ENCODE assay signal across 8 cellular contexts in the genomic region with DNA sequence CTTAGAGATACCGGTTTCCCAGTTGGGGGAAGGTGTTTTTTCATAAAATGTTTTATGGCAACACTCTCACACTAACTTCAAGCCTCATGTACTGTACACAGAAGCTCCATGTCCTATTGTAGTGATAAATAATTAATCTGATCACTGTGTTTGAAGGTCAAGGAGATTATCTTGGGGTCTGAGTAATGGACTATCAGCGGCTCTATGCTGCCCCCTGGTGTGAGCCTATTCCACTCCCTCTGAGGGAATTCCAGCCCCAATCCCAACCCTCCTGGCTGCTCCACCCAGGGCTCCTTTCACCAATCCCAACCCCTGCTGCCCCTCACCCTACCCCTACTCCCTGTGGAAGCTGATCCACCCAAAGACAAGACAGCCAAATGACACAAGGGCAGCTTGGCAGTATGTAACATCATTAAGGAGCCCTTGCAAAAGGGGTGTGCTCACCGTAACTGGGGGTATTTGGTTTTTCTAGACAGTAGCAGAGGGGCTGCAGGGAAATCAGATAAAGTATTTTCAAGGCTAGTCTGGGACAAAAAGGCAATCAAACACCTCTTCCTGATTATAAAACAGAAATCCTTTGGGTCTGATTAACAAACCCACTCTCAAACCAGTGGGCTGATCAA. TPM values are rescaled to one million over a fixed set of nuclear protein-coding genes. Genes with fewer than 3 reads are reported as not detected.
DNase-seq lines count a peak whose midpoint lies in the region; TF ChIP-seq lines count a peak whose summit lies in the region.

No MANE protein-coding gene starts in this region.

- H3K36me3 Mint-ChIP-seq in HFFc6 (ENCODE audit: low read depth) (peaks cover 22% of the 10 kb centered on the region), MCF 10A (ENCODE audit: insufficient read depth, unreplicated experiment) (peaks cover 63% of the 10 kb centered on the region)
- H3K36me3 Mint-ChIP-seq in T-helper 2 cell treated with Interferon-gamma antibody and Interleukin-4, amounts not matched to agents 5 μg/mL and 100 μg/mL, for 36 hours (ENCODE audit: low read depth) = peaks cover 23% of the 10 kb centered on the region

- CTCF ChIA-PET in MCF 10A (lab: Yijun Ruan, JAX) = interaction anchor here (0.6 to 5.4 kb wide), 41 partner anchors 9 to 719 kb away, joined by 3 to 172 read pairs (median 5); partner anchors contain the start of genes HPS4 and SRRD

- POLR2A ChIA-PET in MCF 10A (lab: Yijun Ruan, JAX) = interaction anchor here (1.3 to 1.7 kb wide), 3 partner anchors 9 to 63 kb away, joined by 5 to 6 read pairs (median 6); no protein-coding TSS in a partner anchor

- TF ChIP-seq CTCF in HFFc6 (IDR thresholded peaks at IDR 0.05) (peak; percentile 91), MCF 10A (IDR thresholded peaks at IDR 0.05; ENCODE audit: unreplicated experiment) (peak; percentile 68)

- in situ Hi-C loops in SK-MEL-5 (cut with HindIII; ENCODE audit: low pct_unique_long_range_greater_than_20kb, low sequenced_read_pairs) = no loop called here

- H3K27ac Mint-ChIP-seq in HFFc6 (no peak overlapping the region), MCF 10A (ENCODE audit: low read depth, unreplicated experiment) (no peak overlapping the region)
- H3K27ac Mint-ChIP-seq in T-helper 2 cell treated with Interferon-gamma antibody and Interleukin-4, amounts not matched to agents 5 μg/mL and 100 μg/mL, for 36 hours = no peak overlapping the region

- H3K27me3 Mint-ChIP-seq in HFFc6 (ENCODE audit: insufficient read depth) (peaks cover 2% of the 10 kb centered on the region; the same call in 1 of the 2 replicates), MCF 10A (ENCODE audit: insufficient read depth, unreplicated experiment) (no peaks in the 10 kb centered on the region)
- H3K27me3 Mint-ChIP-seq in T-helper 2 cell treated with Interferon-gamma antibody and Interleukin-4, amounts not matched to agents 5 μg/mL and 100 μg/mL, for 36 hours (ENCODE audit: low read depth) = no peaks in the 10 kb centered on the region

- H3K9me3 Mint-ChIP-seq in HFFc6 (no peaks in the 10 kb centered on the region), MCF 10A (ENCODE audit: unreplicated experiment) (no peaks in the 10 kb centered on the region)
- H3K9me3 Mint-ChIP-seq in T-helper 2 cell treated with Interferon-gamma antibody and Interleukin-4, amounts not matched to agents 5 μg/mL and 100 μg/mL, for 36 hours = no peaks in the 10 kb centered on the region

- no TSS peak for BruUV-seq in MCF 10A (replicated peaks; lab: Mats Ljungman, UMichigan)

- intact Hi-C loops in MCF 10A (cut with micrococcal nuclease) = loop anchor here (1.0 to 5.0 kb wide), 2 partner anchors 44 to 63 kb away; no protein-coding TSS in a partner anchor

- H3K4me3 Mint-ChIP-seq in HFFc6 (no peak overlapping the region), MCF 10A (ENCODE audit: unreplicated experiment) (no peak overlapping the region)
- H3K4me3 Mint-ChIP-seq in T-helper 2 cell treated with Interferon-gamma antibody and Interleukin-4, amounts not matched to agents 5 μg/mL and 100 μg/mL, for 36 hours = no peak overlapping the region

- peaks cover 9% of the 10 kb centered on the region; the same call in 1 of the 2 replicates for H3K4me1 Mint-ChIP-seq in HFFc6 (ENCODE audit: low read depth)
- H3K4me1 Mint-ChIP-seq in MCF 10A (ENCODE audit: insufficient read depth, unreplicated experiment) = peaks cover 7% of the 10 kb centered on the region
- no peaks in the 10 kb centered on the region for H3K4me1 Mint-ChIP-seq in T-helper 2 cell treated with Interferon-gamma antibody and Interleukin-4, amounts not matched to agents 5 μg/mL and 100 μg/mL, for 36 hours (ENCODE audit: low read depth)

- peak; percentile 64 for DNase-seq in COLO668 (lab: John Stamatoyannopoulos, UW; ENCODE audit: unreplicated experiment)
- DNase-seq in HFFc6 = peak; percentile 20
- peak; percentile 89 for DNase-seq in SK-MEL-5 (ENCODE audit: low read depth, low spot score)
- DNase-seq in MCF 10A (ENCODE audit: unreplicated experiment) = peak; percentile 61
- peak; percentile 55 for DNase-seq in kidney tubule cell (ENCODE audit: low spot score)
- peak; percentile 24 to 28 for DNase-seq in stimulated activated CD8-positive, alpha-beta memory T cell treated with anti-CD3 and anti-CD28 coated beads, Interleukin-2, amount 100 ng/mL, for 48 hours (ENCODE audit: low read depth in 2 of 2)
- no peak for DNase-seq in T-helper 2 cell treated with Interferon-gamma antibody and Interleukin-4, amounts not matched to agents 5 μg/mL and 100 μg/mL, for 36 hours (ENCODE audit: low spot score)
- DNase-seq in NCI-H1048 (lab: John Stamatoyannopoulos, UW) = no peak

RNA-seq across cellular contexts. Expression of gene HPS4, which starts 22.3 kb away (rescaled TPM):
- total RNA-seq in HFFc6 (2021; fragmentation: NEBNext Ultra II Directional; extraction: Animal tissue kit (Norgen Biotek cat#: 25700)) = 10 to 100 TPM; 18.0 to 22.6 (median 20.6) TPM
- total RNA-seq in SK-MEL-5 (2014; rRNA removed; shearing (Covaris generic)) = 351 and 357 TPM in 2 replicates
- 220 and 265 TPM in 2 replicates for polyA plus RNA-seq in SK-MEL-5 (2015; cell fraction: cytosol; rRNA removed)
- polyA plus RNA-seq in SK-MEL-5 (2015; cell fraction: nucleus; rRNA removed) = 1,506 and 1,696 TPM in 2 replicates
- 35.6 and 38.3 TPM in 2 replicates for total RNA-seq in MCF 10A (2022)

RNA-seq across cellular contexts. Expression of gene SRRD, which starts 22.4 kb away (rescaled TPM):
- total RNA-seq in HFFc6 (2021; fragmentation: NEBNext Ultra II Directional; extraction: Animal tissue kit (Norgen Biotek cat#: 25700)) = 10 to 100 TPM; 15.0 to 21.2 (median 19.1) TPM
- total RNA-seq in SK-MEL-5 (2014; rRNA removed; shearing (Covaris generic)) = 138 and 163 TPM in 2 replicates
- 145 and 177 TPM in 2 replicates for polyA plus RNA-seq in SK-MEL-5 (2015; cell fraction: cytosol; rRNA removed)
- polyA plus RNA-seq in SK-MEL-5 (2015; cell fraction: nucleus; rRNA removed) = 65.0 and 70.4 TPM in 2 replicates
- total RNA-seq in MCF 10A (2022) = 22.4 and 27.9 TPM in 2 replicates

RNA-seq across cellular contexts. Expression of gene ASPHD2, which starts 32.2 kb away (rescaled TPM):
- total RNA-seq in HFFc6 (2021; fragmentation: NEBNext Ultra II Directional; extraction: Animal tissue kit (Norgen Biotek cat#: 25700)) = 1 to 10 TPM in 5 of 6 experiments, under 1 TPM in 1; 0.85 to 2.3 (median 1.3) TPM
- total RNA-seq in SK-MEL-5 (2014; rRNA removed; shearing (Covaris generic)) = 3.5 and 3.9 TPM in 2 replicates
- polyA plus RNA-seq in SK-MEL-5 (2015; cell fraction: cytosol; rRNA removed) = 5.2 and 6.6 TPM in 2 replicates
- polyA plus RNA-seq in SK-MEL-5 (2015; cell fraction: nucleus; rRNA removed) = 1.1 and 1.9 TPM in 2 replicates
- total RNA-seq in MCF 10A (2022) = 4.0 and 4.8 TPM in 2 replicates

RNA-seq across cellular contexts. Expression of gene TFIP11, which starts 51.0 kb away (rescaled TPM):
- total RNA-seq in HFFc6 (2021; fragmentation: NEBNext Ultra II Directional; extraction: Animal tissue kit (Norgen Biotek cat#: 25700)) = 10 to 100 TPM; 31.4 to 35.8 (median 33.9) TPM
- 41.1 and 42.6 TPM in 2 replicates for total RNA-seq in SK-MEL-5 (2014; rRNA removed; shearing (Covaris generic))
- 23.7 and 24.3 TPM in 2 replicates for polyA plus RNA-seq in SK-MEL-5 (2015; cell fraction: cytosol; rRNA removed)
- 96.8 and 123 TPM in 2 replicates for polyA plus RNA-seq in SK-MEL-5 (2015; cell fraction: nucleus; rRNA removed)
- total RNA-seq in MCF 10A (2022) = 41.0 and 58.9 TPM in 2 replicates

Comparison
In these comparisons a context has a peak if more than half of its experiments do, and no peak if none do; other contexts are left out.
1. DNase-seq: peak in COLO668 (single experiment), HFFc6 (single experiment), SK-MEL-5 (single experiment), MCF 10A (single experiment), kidney tubule cell (single experiment) and stimulated activated CD8-positive, alpha-beta memory T cell treated with anti-CD3 and anti-CD28 coated beads, Interleukin-2, amount 100 ng/mL, for 48 hours (2 of 2); none in T-helper 2 cell treated with Interferon-gamma antibody and Interleukin-4, amounts not matched to agents 5 μg/mL and 100 μg/mL, for 36 hours (single experiment) and NCI-H1048 (single experiment).